ENCODE assay signal across 1 cellular context in the genomic region with DNA sequence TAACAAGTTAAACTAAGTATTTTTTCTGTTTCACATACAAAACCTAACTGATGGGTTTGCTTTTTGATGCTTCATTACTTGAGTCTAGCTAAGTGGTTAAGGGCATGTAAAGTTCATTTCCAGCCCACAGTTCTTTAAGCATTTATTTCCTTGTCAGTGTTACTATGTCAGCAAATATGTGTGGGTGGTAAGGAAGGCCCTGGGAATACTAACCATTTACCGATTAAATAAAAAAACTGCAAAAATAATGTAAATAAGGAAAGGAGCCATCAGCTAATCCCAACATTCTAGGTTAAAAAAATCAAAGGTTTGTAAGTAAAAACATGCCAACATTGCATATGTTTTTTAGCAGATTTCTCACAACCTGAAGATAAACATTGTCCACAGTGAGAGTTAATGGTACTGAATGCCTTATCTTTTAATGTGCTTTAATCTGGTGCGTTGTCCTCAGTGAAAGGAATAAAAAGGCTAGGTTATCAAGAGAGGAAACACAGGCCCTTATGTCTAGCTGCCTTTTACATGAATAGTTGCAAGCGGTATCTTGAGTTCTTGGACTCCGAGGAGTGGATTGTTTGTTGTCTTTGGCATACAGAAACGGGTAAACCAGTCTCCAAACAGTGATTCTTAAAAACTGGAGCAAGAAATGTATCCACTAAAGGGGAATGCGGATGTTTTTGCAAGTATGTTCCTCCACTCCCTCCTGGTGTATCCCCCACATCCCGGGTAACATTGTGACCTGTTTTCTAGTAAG.
TF ChIP-seq lines count a peak whose summit lies in the region.

No MANE protein-coding gene starts in this region.

TF ChIP-seq in SK-N-SH treated with all-trans-retinoic acid at 6 μM for 48 hours, 23 proteins besides CTCF, POLR2A, EP300 and RAD21 (continued from another document):
- TF ChIP-seq, protein P1, sequence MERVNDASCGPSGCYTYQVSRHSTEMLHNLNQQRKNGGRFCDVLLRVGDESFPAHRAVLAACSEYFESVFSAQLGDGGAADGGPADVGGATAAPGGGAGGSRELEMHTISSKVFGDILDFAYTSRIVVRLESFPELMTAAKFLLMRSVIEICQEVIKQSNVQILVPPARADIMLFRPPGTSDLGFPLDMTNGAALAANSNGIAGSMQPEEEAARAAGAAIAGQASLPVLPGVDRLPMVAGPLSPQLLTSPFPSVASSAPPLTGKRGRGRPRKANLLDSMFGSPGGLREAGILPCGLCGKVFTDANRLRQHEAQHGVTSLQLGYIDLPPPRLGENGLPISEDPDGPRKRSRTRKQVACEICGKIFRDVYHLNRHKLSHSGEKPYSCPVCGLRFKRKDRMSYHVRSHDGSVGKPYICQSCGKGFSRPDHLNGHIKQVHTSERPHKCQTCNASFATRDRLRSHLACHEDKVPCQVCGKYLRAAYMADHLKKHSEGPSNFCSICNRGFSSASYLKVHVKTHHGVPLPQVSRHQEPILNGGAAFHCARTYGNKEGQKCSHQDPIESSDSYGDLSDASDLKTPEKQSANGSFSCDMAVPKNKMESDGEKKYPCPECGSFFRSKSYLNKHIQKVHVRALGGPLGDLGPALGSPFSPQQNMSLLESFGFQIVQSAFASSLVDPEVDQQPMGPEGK (CRISPR knock-in tag; IDR thresholded peaks at IDR 0.05; ENCODE audit: borderline replicate concordance): peak; percentile 51; the same call in 1 of the 2 replicates
- TF ChIP-seq ZNF8 (CRISPR knock-in tag; IDR thresholded peaks at IDR 0.05): no peak
- TF ChIP-seq TCF4 (CRISPR knock-in tag; IDR thresholded peaks at IDR 0.05; ENCODE audit: borderline replicate concordance): no peak
- TF ChIP-seq, protein P2, sequence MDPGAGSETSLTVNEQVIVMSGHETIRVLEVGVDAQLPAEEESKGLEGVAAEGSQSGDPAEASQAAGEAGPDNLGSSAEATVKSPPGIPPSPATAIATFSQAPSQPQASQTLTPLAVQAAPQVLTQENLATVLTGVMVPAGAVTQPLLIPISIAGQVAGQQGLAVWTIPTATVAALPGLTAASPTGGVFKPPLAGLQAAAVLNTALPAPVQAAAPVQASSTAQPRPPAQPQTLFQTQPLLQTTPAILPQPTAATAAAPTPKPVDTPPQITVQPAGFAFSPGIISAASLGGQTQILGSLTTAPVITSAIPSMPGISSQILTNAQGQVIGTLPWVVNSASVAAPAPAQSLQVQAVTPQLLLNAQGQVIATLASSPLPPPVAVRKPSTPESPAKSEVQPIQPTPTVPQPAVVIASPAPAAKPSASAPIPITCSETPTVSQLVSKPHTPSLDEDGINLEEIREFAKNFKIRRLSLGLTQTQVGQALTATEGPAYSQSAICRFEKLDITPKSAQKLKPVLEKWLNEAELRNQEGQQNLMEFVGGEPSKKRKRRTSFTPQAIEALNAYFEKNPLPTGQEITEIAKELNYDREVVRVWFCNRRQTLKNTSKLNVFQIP (CRISPR knock-in tag; IDR thresholded peaks at IDR 0.05; ENCODE audit: borderline replicate concordance, low read depth): peak; percentile 16; the same call in 1 of the 2 replicates
- TF ChIP-seq ISL1 (CRISPR knock-in tag; IDR thresholded peaks at IDR 0.05): peak; percentile 93
- TF ChIP-seq, protein P3, sequence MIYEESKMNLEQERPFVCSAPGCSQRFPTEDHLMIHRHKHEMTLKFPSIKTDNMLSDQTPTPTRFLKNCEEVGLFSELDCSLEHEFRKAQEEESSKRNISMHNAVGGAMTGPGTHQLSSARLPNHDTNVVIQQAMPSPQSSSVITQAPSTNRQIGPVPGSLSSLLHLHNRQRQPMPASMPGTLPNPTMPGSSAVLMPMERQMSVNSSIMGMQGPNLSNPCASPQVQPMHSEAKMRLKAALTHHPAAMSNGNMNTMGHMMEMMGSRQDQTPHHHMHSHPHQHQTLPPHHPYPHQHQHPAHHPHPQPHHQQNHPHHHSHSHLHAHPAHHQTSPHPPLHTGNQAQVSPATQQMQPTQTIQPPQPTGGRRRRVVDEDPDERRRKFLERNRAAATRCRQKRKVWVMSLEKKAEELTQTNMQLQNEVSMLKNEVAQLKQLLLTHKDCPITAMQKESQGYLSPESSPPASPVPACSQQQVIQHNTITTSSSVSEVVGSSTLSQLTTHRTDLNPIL (CRISPR knock-in tag; IDR thresholded peaks at IDR 0.05; ENCODE audit: low read depth): 0 out of 2 replicates have a peak, but pooled peaks have one; percentile 47
- TF ChIP-seq ZFP3 (CRISPR knock-in tag; IDR thresholded peaks at IDR 0.05): 0 out of 2 replicates have a peak, but pooled peaks have one; percentile 15
- no peak for TF ChIP-seq PPARA (CRISPR knock-in tag; IDR thresholded peaks at IDR 0.05; ENCODE audit: borderline replicate concordance)
- TF ChIP-seq ZFP30 (CRISPR knock-in tag; IDR thresholded peaks at IDR 0.05): no peak
